Comparison of ENCODE assay signal across 37 cellular contexts in genomic region chr5:4108690-4109089, GRCh38.
DNase-seq lines count a peak whose midpoint lies in the region; ATAC-seq, FAIRE-seq and TF ChIP-seq lines count a peak whose summit lies in the region.
"Had no signal": no experiment of that assay in that cellular context is flagged by ENCODE, and none has a peak within 500 bp of the region (broad histone marks: within the 10 kb centered on the region; RNA-seq: fewer than 3 reads in every experiment).

No MANE protein-coding gene starts in this region.

- no peak overlapping the region for H3K4ac ChIP-seq in neuronal stem cell (ENCODE audit: low read length)

- H3K4me1 ChIP-seq in Loucy (ENCODE audit: insufficient read depth, low read length, poor library complexity, severe bottlenecking) (peaks cover 44% of the 10 kb centered on the region), esophagus muscularis mucosa (no peaks in the 10 kb centered on the region), neuronal stem cell (ENCODE audit: control insufficient read depth in 2 of 2, insufficient read depth in 1 of 2, low read depth in 1 of 2, low read length in 2 of 2) (peaks cover 0 to 5% of the 10 kb centered on the region in 2 donors)
- H3K4me1 ChIP-seq: A549, BE2C, Caco-2 had no signal

- no peak overlapping the region for H2BK12ac ChIP-seq in neuronal stem cell (ENCODE audit: low read length)

- H3K36me3 ChIP-seq in Loucy (ENCODE audit: insufficient read depth, low read length) = no peaks in the 10 kb centered on the region
- no peaks in the 10 kb centered on the region for H3K36me3 ChIP-seq in esophagus muscularis mucosa
- H3K36me3 ChIP-seq in neuronal stem cell (replicated peaks in 1 of 2; ENCODE audit: control insufficient read depth in 2 of 2, insufficient read depth in 2 of 2, low read length in 2 of 2) = no peaks in the 10 kb centered on the region
- H3K36me3 ChIP-seq: BE2C; BLaER1; BLaER1 treated with 17β-estradiol and CSF1 and Interleukin-3, amounts not matched to agents 10 nM and 100 nM had no signal

- H3K9me3 Mint-ChIP-seq in stimulated activated naive CD8-positive, alpha-beta T cell treated with anti-CD3 and anti-CD28 coated beads, Interleukin-15, amount 100 ng/mL, for 72 hours = no peaks in the 10 kb centered on the region
- H3K9me3 Mint-ChIP-seq: CD4-positive, alpha-beta T cell; CD8-positive, alpha-beta T cell had no signal

- DNase-seq in stimulated activated naive CD8-positive, alpha-beta T cell treated with anti-CD3 and anti-CD28 coated beads, Interleukin-15, amount 100 ng/mL, for 72 hours = no peak
- DNase-seq in stimulated activated naive CD8-positive, alpha-beta T cell treated with anti-CD3 and anti-CD28 coated beads, Interleukin-15, Interleukin-2, amounts not matched to agents 100 U/mL and 50 U/mL, for 24 hours = no peak
- DNase-seq in esophagus muscularis mucosa (ENCODE audit: extremely low spot score) (peak; percentile 62), neuronal stem cell (ENCODE audit: low spot score) (no peak), amniotic stem cell (lab: John Stamatoyannopoulos, UW) (no peak), frontal cortex (ENCODE audit: low spot score in 2 of 2) (no peak)
- DNase-seq: 8988T; ACHN; AML-193; BE2C; C1 segment of cervical spinal cord; Caco-2; Calu3; CD4-positive, alpha-beta memory T cell; CD4-positive, alpha-beta T cell; CD4-positive, CD25-positive, alpha-beta regulatory T cell; CD8-positive, alpha-beta memory T cell; CD8-positive, alpha-beta T cell; COR-L47; DMS 273 treated with DMSO at 0.1 percent for 48 hours; DMS153; DMS53; DMS79; DMS79 treated with DMSO at 0.1 percent for 48 hours; DND-41; EL had no signal

- no peak for TF ChIP-seq EP300 in esophagus muscularis mucosa (IDR thresholded peaks at IDR 0.05)

- no peaks in the 10 kb centered on the region for H3K27me3 Mint-ChIP-seq in stimulated activated naive CD8-positive, alpha-beta T cell treated with anti-CD3 and anti-CD28 coated beads, Interleukin-15, amount 100 ng/mL, for 72 hours
- H3K27me3 Mint-ChIP-seq: B cell; CD4-positive, alpha-beta memory T cell; CD4-positive, alpha-beta T cell; CD4-positive, CD25-positive, alpha-beta regulatory T cell; CD8-positive, alpha-beta memory T cell had no signal

- H2BK15ac ChIP-seq in neuronal stem cell (ENCODE audit: low read length) = no peak overlapping the region

- H3K18ac ChIP-seq in neuronal stem cell (ENCODE audit: low read length) = peak overlapping the region; percentile 29

- H3K9ac ChIP-seq in Loucy (ENCODE audit: low read depth, low read length, poor library complexity, severe bottlenecking) = no peak overlapping the region
- H3K9ac ChIP-seq in neuronal stem cell (ENCODE audit: low read depth, low read length, poor library complexity) = no peak overlapping the region
- H3K9ac ChIP-seq: BLaER1; BLaER1 treated with 17β-estradiol and CSF1 and Interleukin-3, amounts not matched to agents 10 nM and 100 nM had no signal

- no peak overlapping the region for H3K14ac ChIP-seq in neuronal stem cell (ENCODE audit: low read length)

- H4K20me1 ChIP-seq in Loucy (ENCODE audit: insufficient read depth, low read length, poor library complexity, severe bottlenecking) = no peaks in the 10 kb centered on the region
- H4K20me1 ChIP-seq: BLaER1; BLaER1 treated with 17β-estradiol and CSF1 and Interleukin-3, amounts not matched to agents 10 nM and 100 nM had no signal

- H3K27ac Mint-ChIP-seq in stimulated activated naive CD8-positive, alpha-beta T cell treated with anti-CD3 and anti-CD28 coated beads, Interleukin-15, amount 100 ng/mL, for 72 hours = no peak overlapping the region
- H3K27ac Mint-ChIP-seq: B cell; CD4-positive, alpha-beta memory T cell; CD4-positive, alpha-beta T cell; CD4-positive, CD25-positive, alpha-beta regulatory T cell; CD8-positive, alpha-beta memory T cell; CD8-positive, alpha-beta T cell had no signal

- no peak overlapping the region for H2AK5ac ChIP-seq in neuronal stem cell (ENCODE audit: low read depth, low read length)

- H3K79me1 ChIP-seq in neuronal stem cell (ENCODE audit: low read depth, low read length) = no peaks in the 10 kb centered on the region

- no peak overlapping the region for H2BK120ac ChIP-seq in neuronal stem cell (ENCODE audit: low read depth, low read length)

- TF ChIP-seq CTCF in Loucy (conservative IDR thresholded peaks at IDR 0.05; ENCODE audit: low read length) (no peak), esophagus muscularis mucosa (IDR thresholded peaks at IDR 0.05) (no peak)

- peak; percentile 7 for ATAC-seq in stimulated activated naive CD8-positive, alpha-beta T cell treated with anti-CD3 and anti-CD28 coated beads, Interleukin-15, amount 100 ng/mL, for 72 hours
- ATAC-seq in stimulated activated naive CD8-positive, alpha-beta T cell treated with anti-CD3 and anti-CD28 coated beads, Interleukin-15, Interleukin-2, amounts not matched to agents 100 U/mL and 50 U/mL, for 24 hours = no peak
- ATAC-seq in GM21717 (IDR thresholded peaks at IDR 0.05; ENCODE audit: unreplicated experiment) = no peak
- ATAC-seq: A549; CD8-positive, alpha-beta T cell had no signal

- no peak for FAIRE-seq in frontal cortex (lab: Jason Lieb, UNC)
- FAIRE-seq: A204.1, A549, D721Med had no signal

- H3K4me3 ChIP-seq in Loucy (ENCODE audit: low read length, poor library complexity, severe bottlenecking) (no peak overlapping the region), esophagus muscularis mucosa (no peak overlapping the region), neuronal stem cell (ENCODE audit: low read length in 2 of 2) (no peak overlapping the region)
- H3K4me3 ChIP-seq: A549; BLaER1; BLaER1 treated with 17β-estradiol and CSF1 and Interleukin-3, amounts not matched to agents 10 nM and 100 nM had no signal

- no peak for TF ChIP-seq POLR2A in esophagus muscularis mucosa (IDR thresholded peaks at IDR 0.05; ENCODE audit: low read depth)

- no peak overlapping the region for H3K4me2 ChIP-seq in Loucy (ENCODE audit: low read depth, low read length, poor library complexity, severe bottlenecking)
- no peak overlapping the region for H3K4me2 ChIP-seq in neuronal stem cell (ENCODE audit: insufficient read depth, low read length, poor library complexity, severe bottlenecking)
- H3K4me2 ChIP-seq: A549, BLaER1 had no signal

- no peak overlapping the region for H4K91ac ChIP-seq in neuronal stem cell (ENCODE audit: low read depth, low read length, poor library complexity)

- H2AFZ ChIP-seq in Loucy (ENCODE audit: low read length) = 0 out of 2 replicates have a peak overlapping the region, but pooled peaks have one; percentile 19
- no peak overlapping the region for H2AFZ ChIP-seq in neuronal stem cell (ENCODE audit: low read length)

- H3K27me3 ChIP-seq in Loucy (ENCODE audit: insufficient read depth, low read length, poor library complexity, severe bottlenecking) = no peaks in the 10 kb centered on the region
- H3K27me3 ChIP-seq in esophagus muscularis mucosa = no peaks in the 10 kb centered on the region
- H3K27me3 ChIP-seq in neuronal stem cell (ENCODE audit: control insufficient read depth in 3 of 3, insufficient read depth in 3 of 3, low read depth in 1 of 3, low read length in 3 of 3) = no peaks in the 10 kb centered on the region
- H3K27me3 ChIP-seq: BE2C; BLaER1; BLaER1 treated with 17β-estradiol and CSF1 and Interleukin-3, amounts not matched to agents 10 nM and 100 nM had no signal

- H3K4me3 Mint-ChIP-seq in stimulated activated naive CD8-positive, alpha-beta T cell treated with anti-CD3 and anti-CD28 coated beads, Interleukin-15, amount 100 ng/mL, for 72 hours = no peak overlapping the region
- H3K4me3 Mint-ChIP-seq: B cell; CD14-positive monocyte; CD4-positive, alpha-beta memory T cell; CD4-positive, alpha-beta T cell; CD4-positive, CD25-positive, alpha-beta regulatory T cell; CD8-positive, alpha-beta memory T cell; CD8-positive, alpha-beta T cell had no signal

- H2BK5ac ChIP-seq in neuronal stem cell (ENCODE audit: low read length) = no peak overlapping the region

- H3K9me3 ChIP-seq in Loucy (ENCODE audit: insufficient read depth, low read depth, low read length) (no peaks in the 10 kb centered on the region), esophagus muscularis mucosa (no peaks in the 10 kb centered on the region), neuronal stem cell (replicated peaks in 1 of 2; ENCODE audit: control insufficient read depth in 2 of 2, insufficient read depth in 1 of 2, low read depth in 1 of 2, low read length in 2 of 2) (no peaks in the 10 kb centered on the region)
- H3K9me3 ChIP-seq: A549; BE2C; BLaER1; BLaER1 treated with 17β-estradiol and CSF1 and Interleukin-3, amounts not matched to agents 10 nM and 100 nM; Caco-2 had no signal

- no peaks in the 10 kb centered on the region for H3K79me2 ChIP-seq in Loucy (ENCODE audit: insufficient read depth, low read length)

- 71% methylated on average over 1 of the region's 1 CpG for WGBS in esophagus muscularis mucosa
- no CpG with 5 or more reads among the region's 1 CpG for WGBS in neuronal stem cell (ENCODE audit: extremely low coverage in 2 of 2, insufficient read length in 2 of 2, insufficient replicate concordance in 1 of 2), 2 donors

- intact Hi-C loops in esophagus muscularis mucosa (cut with DNase I) = no loop called here

- H3F3A ChIP-seq in Loucy (ENCODE audit: low read depth) = no peaks in the 10 kb centered on the region

- no peaks in the 10 kb centered on the region for H3K9me2 ChIP-seq in Loucy (replicated peaks; ENCODE audit: low read depth, low read length)

- H3K27ac ChIP-seq in esophagus muscularis mucosa (replicated peaks in 1 of 4) = no peak overlapping the region
- no peak overlapping the region for H3K27ac ChIP-seq in neuronal stem cell (replicated peaks; ENCODE audit: low read length)
- H3K27ac ChIP-seq: 22Rv1; A549; BLaER1; BLaER1 treated with 17β-estradiol and CSF1 and Interleukin-3, amounts not matched to agents 10 nM and 100 nM; C4-2B had no signal

- H4K8ac ChIP-seq in neuronal stem cell (ENCODE audit: low read depth, low read length) = no peak overlapping the region

- no peak overlapping the region for H3K23ac ChIP-seq in neuronal stem cell (ENCODE audit: low read depth, low read length, poor library complexity)

- H3K4me1 Mint-ChIP-seq in stimulated activated naive CD8-positive, alpha-beta T cell treated with anti-CD3 and anti-CD28 coated beads, Interleukin-15, amount 100 ng/mL, for 72 hours = no peaks in the 10 kb centered on the region
- H3K4me1 Mint-ChIP-seq: B cell; CD14-positive monocyte; CD4-positive, alpha-beta memory T cell; CD4-positive, CD25-positive, alpha-beta regulatory T cell; CD8-positive, alpha-beta memory T cell had no signal
